ENCODE assay signal across 23 cellular contexts in genomic region chr20:48556956-48557355, GRCh38.
DNase-seq lines count a peak whose midpoint lies in the region; ATAC-seq and TF ChIP-seq lines count a peak whose summit lies in the region.
"Had no signal": no experiment of that assay in that cellular context is flagged by ENCODE, and none has a peak within 500 bp of the region (broad histone marks: within the 10 kb centered on the region; RNA-seq: fewer than 3 reads in every experiment).

No MANE protein-coding gene starts in this region.

- no peak for TF ChIP-seq EP300 in SK-N-SH (IDR thresholded peaks at IDR 0.05; ENCODE audit: borderline replicate concordance in 1 of 2, low read depth in 1 of 2, low read length in 1 of 2)

- TF ChIP-seq RAD21 in SK-N-SH (IDR thresholded peaks at IDR 0.05; ENCODE audit: low read length) = no peak

- no peaks in the 10 kb centered on the region for H3K36me3 ChIP-seq in HEK293 (ENCODE audit: control insufficient read depth in 2 of 2, insufficient read depth in 1 of 2, low read length in 2 of 2)
- no peaks in the 10 kb centered on the region for H3K36me3 ChIP-seq in SK-N-SH (replicated peaks in 1 of 2; ENCODE audit: control insufficient read depth in 1 of 2, insufficient read depth in 2 of 2, low read length in 1 of 2)
- H3K36me3 ChIP-seq: stomach, tibial artery had no signal

- no peak overlapping the region for H3K4me2 ChIP-seq in SK-N-SH

- no peak overlapping the region for H3K4me3 Mint-ChIP-seq in nephron progenitor cell
- H3K4me3 Mint-ChIP-seq: activated naive CD8-positive, alpha-beta T cell; mesothelial cell of epicardium; naive B cell had no signal

- H3K9me3 ChIP-seq in HEK293 (ENCODE audit: control insufficient read depth, insufficient read depth, low read depth, low read length) (no peaks in the 10 kb centered on the region), SK-N-SH (no peaks in the 10 kb centered on the region)
- H3K9me3 ChIP-seq: stomach, tibial artery had no signal

- no peaks in the 10 kb centered on the region for H3K9me2 ChIP-seq in SK-N-SH

- ATAC-seq in esophagus mucosa (no peak), HG03457 (IDR thresholded peaks at IDR 0.05; ENCODE audit: unreplicated experiment) (no peak)

- POLR2A ChIA-PET in HEK293 (lab: Yijun Ruan, JAX) (no interaction called here), SK-N-SH (lab: Yijun Ruan, JAX) (no interaction called here)

- no peak overlapping the region for H3K27ac Mint-ChIP-seq in nephron progenitor cell
- H3K27ac Mint-ChIP-seq: activated naive CD8-positive, alpha-beta T cell; mesothelial cell of epicardium; naive B cell had no signal

- no peaks in the 10 kb centered on the region for H3F3A ChIP-seq in SK-N-SH (replicated peaks; ENCODE audit: insufficient read depth)

- no peaks in the 10 kb centered on the region for H3K9me3 Mint-ChIP-seq in nephron progenitor cell
- H3K9me3 Mint-ChIP-seq: mesothelial cell of epicardium, naive B cell had no signal

- H3K79me2 ChIP-seq in SK-N-SH (ENCODE audit: insufficient read depth) = no peaks in the 10 kb centered on the region

- TF ChIP-seq CTCF in HEK293 (tag by site-specific recombination; IDR thresholded peaks at IDR 0.05) (no peak), SK-N-SH (IDR thresholded peaks at IDR 0.05) (no peak), nephron progenitor cell (IDR thresholded peaks at IDR 0.05) (no peak)

- H3K27me3 Mint-ChIP-seq in nephron progenitor cell (ENCODE audit: low read depth, poor library complexity) = peaks cover 7% of the 10 kb centered on the region

- no peak overlapping the region for H3K9ac ChIP-seq in SK-N-SH

- peak; percentile 77 for DNase-seq in NCI-H2171 treated with DMSO at 0.1 percent for 48 hours (lab: John Stamatoyannopoulos, UW)
- DNase-seq in SK-N-SH = peak; percentile 57
- peak; percentile 23 for DNase-seq in nephron progenitor cell
- no peak for DNase-seq in activated T-cell treated with anti-CD3 and anti-CD28 coated beads for 4 hours
- DNase-seq in iPS-NIHi11 (ENCODE audit: low spot score) = no peak
- DNase-seq: activated CD4-positive, alpha-beta T cell treated with anti-CD3 and anti-CD28 coated beads for 4 hours; activated effector memory CD4-positive, alpha-beta T cell treated with Interleukin-2 at 50 U/mL for 16 hours; anterior cingulate cortex; cortex of kidney; EL; hippocampal formation; naive B cell; NCI-H2029 treated with DMSO at 0.1 percent for 48 hours; NCI-H526; stomach; tibial artery had no signal

- no peak overlapping the region for H3K27ac ChIP-seq in HEK293 (ENCODE audit: extremely low read depth, low read depth, low read length)
- peak overlapping the region in 1 of 2 experiments; percentile 76; a peak in 2 of 4 replicates for H3K27ac ChIP-seq in SK-N-SH (ENCODE audit: low read depth in 2 of 2, low read length in 1 of 2)
- H3K27ac ChIP-seq: RWPE1, SK-N-MC, stomach, tibial artery had no signal

- H4K20me1 ChIP-seq in SK-N-SH (ENCODE audit: insufficient read depth) = no peaks in the 10 kb centered on the region

- no peak overlapping the region for H2AFZ ChIP-seq in SK-N-SH (ENCODE audit: low read depth)

- CTCF ChIA-PET in HEK293 (lab: Yijun Ruan, JAX) = no interaction called here
- CTCF ChIA-PET in SK-N-SH (lab: Yijun Ruan, JAX) = interaction anchor here (0.7 to 7.6 kb wide), 7 partner anchors 11 to 879 kb away, joined by 3 to 49 read pairs (median 5); no protein-coding TSS in a partner anchor

- H3K4me3 ChIP-seq in HEK293 (ENCODE audit: low read depth, low read length) (no peak overlapping the region), SK-N-SH (ENCODE audit: low read depth in 2 of 2, low read length in 1 of 2) (no peak overlapping the region)
- H3K4me3 ChIP-seq: SK-N-MC, stomach, tibial artery had no signal

- H3K4me1 ChIP-seq in HEK293 (ENCODE audit: control insufficient read depth, insufficient read depth, low read length) (no peaks in the 10 kb centered on the region), SK-N-SH (ENCODE audit: control insufficient read depth in 1 of 2, insufficient read depth in 2 of 2, low read depth in 1 of 2, low read length in 1 of 2) (peaks cover 0 to 27% of the 10 kb centered on the region in 2 experiments; a peak in 2 of 4 replicates)
- H3K4me1 ChIP-seq: stomach, tibial artery had no signal

- WGBS in SK-N-SH (ENCODE audit: low lambda C conversion rate) = 15% methylated on average over 5 of the region's 6 CpGs

- no peaks in the 10 kb centered on the region for H3K36me3 Mint-ChIP-seq in nephron progenitor cell (ENCODE audit: low read depth)
- H3K36me3 Mint-ChIP-seq: activated naive CD8-positive, alpha-beta T cell; mesothelial cell of epicardium; naive B cell had no signal

- H3K4me1 Mint-ChIP-seq in nephron progenitor cell = peaks cover 57% of the 10 kb centered on the region
- H3K4me1 Mint-ChIP-seq: naive B cell had no signal

- no peaks in the 10 kb centered on the region; the same call in 1 of the 2 replicates for H3K27me3 ChIP-seq in SK-N-SH (ENCODE audit: insufficient read depth)

TF ChIP-seq in HEK293, 187 proteins besides CTCF, POLR2A, EP300 and RAD21:
- no peak for TF ChIP-seq ZNF792 (tag by site-specific recombination; IDR thresholded peaks at IDR 0.05)
- no peak for TF ChIP-seq ZNF391 (tag by site-specific recombination; IDR thresholded peaks at IDR 0.05; ENCODE audit: borderline replicate concordance, low read depth)
- 0 out of 2 replicates have a peak, but pooled peaks have one; percentile 49 for TF ChIP-seq GLIS1 (tag by site-specific recombination; IDR thresholded peaks at IDR 0.05)

TF ChIP-seq in SK-N-SH, 30 proteins besides CTCF, POLR2A, EP300 and RAD21:
- 0 out of 2 replicates have a peak, but pooled peaks have one; percentile 29 for TF ChIP-seq RCOR1 (IDR thresholded peaks at IDR 0.05; ENCODE audit: low read length)
- TF ChIP-seq NFIC (IDR thresholded peaks at IDR 0.05; ENCODE audit: borderline replicate concordance) = no peak
- peak; percentile 34 for TF ChIP-seq CHD2 (IDR thresholded peaks at IDR 0.05; ENCODE audit: low read length, partially characterized antibody)

Comparison
In these comparisons a context has a peak if more than half of its experiments do, and no peak if none do; other contexts are left out.
1. DNase-seq: peak in NCI-H2171 treated with DMSO at 0.1 percent for 48 hours (single experiment), SK-N-SH (single experiment) and nephron progenitor cell (single experiment); none in activated T-cell treated with anti-CD3 and anti-CD28 coated beads for 4 hours (single experiment) and iPS-NIHi11 (single experiment).